In the genomic region with DNA sequence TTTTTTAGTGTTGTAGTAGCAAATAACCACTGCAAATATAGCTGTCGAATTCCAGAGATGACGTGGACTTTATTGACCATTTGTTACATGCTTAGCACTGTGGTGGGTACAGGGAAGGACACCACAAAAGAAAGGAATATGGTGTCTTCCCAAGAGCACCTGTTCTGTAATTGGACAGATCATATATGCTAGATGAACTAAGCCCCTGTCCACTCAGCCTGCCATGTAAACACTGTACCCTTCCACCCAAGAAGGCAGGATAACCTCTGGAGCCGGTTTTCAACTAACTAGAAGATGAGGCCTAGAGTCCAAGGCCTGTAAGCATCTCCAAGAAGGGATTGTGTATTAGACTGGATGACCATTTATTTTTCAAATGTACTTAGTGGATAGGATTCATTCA, we compare ENCODE assay signal across 18 cellular contexts. TPM values are rescaled to one million over a fixed set of nuclear protein-coding genes. Genes with fewer than 3 reads are reported as not detected.
DNase-seq lines count a peak whose midpoint lies in the region; ATAC-seq and TF ChIP-seq lines count a peak whose summit lies in the region.
"Had no signal": no experiment of that assay in that cellular context is flagged by ENCODE, and none has a peak within 500 bp of the region (broad histone marks: within the 10 kb centered on the region; RNA-seq: fewer than 3 reads in every experiment).

No MANE protein-coding gene starts in this region.

- H3K27me3 Mint-ChIP-seq in activated CD8-positive, alpha-beta T cell treated with anti-CD3 and anti-CD28 coated beads for 36 hours, result no peaks in the 10 kb centered on the region
- no peaks in the 10 kb centered on the region for H3K27me3 Mint-ChIP-seq in activated CD8-positive, alpha-beta T cell treated with anti-CD3 and anti-CD28 coated beads, Interleukin-2, amount 10 ng/mL, durations not matched to agents 7 days and 5 days (ENCODE audit: low read depth)
- H3K27me3 Mint-ChIP-seq in CD8-positive, alpha-beta memory T cell, result no peaks in the 10 kb centered on the region
- no peaks in the 10 kb centered on the region for H3K27me3 Mint-ChIP-seq in memory B cell

- no peak for ATAC-seq in activated CD8-positive, alpha-beta T cell treated with anti-CD3 and anti-CD28 coated beads for 36 hours
- ATAC-seq in activated CD8-positive, alpha-beta T cell treated with anti-CD3 and anti-CD28 coated beads, Interleukin-2, amount 10 ng/mL, durations not matched to agents 7 days and 5 days, result no peak
- ATAC-seq in memory B cell (ENCODE audit: low read depth), result no peak
- ATAC-seq in HG02623 (IDR thresholded peaks at IDR 0.05; ENCODE audit: unreplicated experiment), result no peak
- ATAC-seq: Right ventricle myocardium inferior had no signal

- H3K27ac ChIP-seq in A673 (ENCODE audit: low read depth, low read length, poor library complexity, severe bottlenecking), result peak overlapping the region; percentile 68
- H3K27ac ChIP-seq in CD8-positive, alpha-beta memory T cell (ENCODE audit: low read depth, low read length), result no peak overlapping the region
- H3K27ac ChIP-seq: BLaER1, KMS-11 had no signal

- BruUV-seq in A673 (replicated peaks; lab: Mats Ljungman, UMichigan), result no TSS peak

- no peaks in the 10 kb centered on the region for H3K27me3 ChIP-seq in A673 (replicated peaks; ENCODE audit: insufficient read depth, low read depth, low read length, poor library complexity)
- H3K27me3 ChIP-seq in CD8-positive, alpha-beta memory T cell (ENCODE audit: insufficient read depth, low read length, poor library complexity, severe bottlenecking), result no peaks in the 10 kb centered on the region
- H3K27me3 ChIP-seq: BLaER1 had no signal

- peaks cover 32% of the 10 kb centered on the region for H3K4me1 Mint-ChIP-seq in activated CD8-positive, alpha-beta T cell treated with anti-CD3 and anti-CD28 coated beads for 36 hours (ENCODE audit: low read depth)
- peaks cover 15% of the 10 kb centered on the region for H3K4me1 Mint-ChIP-seq in activated CD8-positive, alpha-beta T cell treated with anti-CD3 and anti-CD28 coated beads, Interleukin-2, amount 10 ng/mL, durations not matched to agents 7 days and 5 days (ENCODE audit: low read depth)
- peaks cover 31 to 49% (median 45%) of the 10 kb centered on the region in 3 donors for H3K4me1 Mint-ChIP-seq in CD8-positive, alpha-beta memory T cell
- no peaks in the 10 kb centered on the region for H3K4me1 Mint-ChIP-seq in memory B cell

- POLR2A ChIA-PET in activated CD8-positive, alpha-beta T cell treated with anti-CD3 and anti-CD28 coated beads for 36 hours (lab: Charles Lee), result no interaction called here
- POLR2A ChIA-PET in activated CD8-positive, alpha-beta T cell treated with anti-CD3 and anti-CD28 coated beads, Interleukin-2, amount 10 ng/mL, durations not matched to agents 7 days and 5 days (lab: Charles Lee), result no interaction called here
- POLR2A ChIA-PET in A673 (lab: Charles Lee; ENCODE audit: low non-redundant PET), result no interaction called here
- POLR2A ChIA-PET in CD8-positive, alpha-beta memory T cell (lab: Charles Lee), result no interaction called here

- peaks cover 15% of the 10 kb centered on the region for H3K36me3 ChIP-seq in A673 (ENCODE audit: insufficient read depth, low read length, poor library complexity, severe bottlenecking)
- H3K36me3 ChIP-seq in CD8-positive, alpha-beta memory T cell (ENCODE audit: insufficient read depth, low read length), result peaks cover 20% of the 10 kb centered on the region

- intact Hi-C loops in activated CD8-positive, alpha-beta T cell treated with anti-CD3 and anti-CD28 coated beads for 36 hours (cut with micrococcal nuclease), result no loop called here
- intact Hi-C loops in A673 (cut with micrococcal nuclease; ENCODE audit: unreplicated experiment), result no loop called here

- no peak for TF ChIP-seq CTCF in activated CD8-positive, alpha-beta T cell treated with anti-CD3 and anti-CD28 coated beads for 36 hours (IDR thresholded peaks at IDR 0.05)
- TF ChIP-seq CTCF in A673 (conservative IDR thresholded peaks at IDR 0.05; ENCODE audit: low read depth, low read length), result no peak

- no peaks in the 10 kb centered on the region for H3K9me3 Mint-ChIP-seq in activated CD8-positive, alpha-beta T cell treated with anti-CD3 and anti-CD28 coated beads for 36 hours
- H3K9me3 Mint-ChIP-seq in activated CD8-positive, alpha-beta T cell treated with anti-CD3 and anti-CD28 coated beads, Interleukin-2, amount 10 ng/mL, durations not matched to agents 7 days and 5 days (ENCODE audit: insufficient read depth), result no peaks in the 10 kb centered on the region
- H3K9me3 Mint-ChIP-seq in CD8-positive, alpha-beta memory T cell, result no peaks in the 10 kb centered on the region
- no peaks in the 10 kb centered on the region for H3K9me3 Mint-ChIP-seq in memory B cell

- no peak overlapping the region for H3K4me3 Mint-ChIP-seq in activated CD8-positive, alpha-beta T cell treated with anti-CD3 and anti-CD28 coated beads for 36 hours
- no peak overlapping the region for H3K4me3 Mint-ChIP-seq in activated CD8-positive, alpha-beta T cell treated with anti-CD3 and anti-CD28 coated beads, Interleukin-2, amount 10 ng/mL, durations not matched to agents 7 days and 5 days
- H3K4me3 Mint-ChIP-seq in CD8-positive, alpha-beta memory T cell, result no peak overlapping the region
- H3K4me3 Mint-ChIP-seq in memory B cell, result no peak overlapping the region

- in situ Hi-C loops in G401 (cut with HindIII; ENCODE audit: low sequenced_read_pairs), result no loop called here

- H3K4me1 ChIP-seq in A673 (ENCODE audit: insufficient read depth, low read length, poor library complexity, severe bottlenecking), result peaks cover 55% of the 10 kb centered on the region
- H3K4me1 ChIP-seq in CD8-positive, alpha-beta memory T cell (ENCODE audit: insufficient read depth, low read length), result no peaks in the 10 kb centered on the region
- H3K4me1 ChIP-seq: BLaER1 had no signal

- H3K27ac Mint-ChIP-seq in activated CD8-positive, alpha-beta T cell treated with anti-CD3 and anti-CD28 coated beads for 36 hours, result peak overlapping the region; percentile 59
- H3K27ac Mint-ChIP-seq in activated CD8-positive, alpha-beta T cell treated with anti-CD3 and anti-CD28 coated beads, Interleukin-2, amount 10 ng/mL, durations not matched to agents 7 days and 5 days, result no peak overlapping the region
- H3K27ac Mint-ChIP-seq in CD8-positive, alpha-beta memory T cell, result peak overlapping the region in 6 of 8 donors; percentile 39 to 81 (median 64)
- H3K27ac Mint-ChIP-seq in memory B cell, result peak overlapping the region; percentile 67

- CTCF ChIA-PET in activated CD8-positive, alpha-beta T cell treated with anti-CD3 and anti-CD28 coated beads for 36 hours (lab: Charles Lee), result interaction anchor here (0.9 to 1.3 kb wide), 2 partner anchors 12 to 145 kb away, joined by 4 read pairs; no protein-coding TSS in a partner anchor
- CTCF ChIA-PET in activated CD8-positive, alpha-beta T cell treated with anti-CD3 and anti-CD28 coated beads, Interleukin-2, amount 10 ng/mL, durations not matched to agents 7 days and 5 days (lab: Charles Lee), result interaction anchor here (1.0 kb wide), 1 partner anchor 35 kb away, joined by 3 read pairs; no protein-coding TSS in a partner anchor
- CTCF ChIA-PET in A673 (lab: Charles Lee), result no interaction called here
- CTCF ChIA-PET in CD8-positive, alpha-beta memory T cell (lab: Charles Lee), result no interaction called here

- H3K36me3 Mint-ChIP-seq in activated CD8-positive, alpha-beta T cell treated with anti-CD3 and anti-CD28 coated beads for 36 hours (ENCODE audit: low read depth), result peaks cover 30% of the 10 kb centered on the region
- H3K36me3 Mint-ChIP-seq in activated CD8-positive, alpha-beta T cell treated with anti-CD3 and anti-CD28 coated beads, Interleukin-2, amount 10 ng/mL, durations not matched to agents 7 days and 5 days (ENCODE audit: low read depth), result peaks cover 44% of the 10 kb centered on the region
- peaks cover 5 to 77% (median 16%) of the 10 kb centered on the region in 3 donors for H3K36me3 Mint-ChIP-seq in CD8-positive, alpha-beta memory T cell
- peaks cover 22% of the 10 kb centered on the region for H3K36me3 Mint-ChIP-seq in memory B cell

- H3K9me3 ChIP-seq in A673 (ENCODE audit: low read depth, low read length, poor library complexity, severe bottlenecking), result no peaks in the 10 kb centered on the region
- no peaks in the 10 kb centered on the region for H3K9me3 ChIP-seq in CD8-positive, alpha-beta memory T cell (ENCODE audit: low read length)
- H3K9me3 ChIP-seq: BLaER1 had no signal

- H3K4me3 ChIP-seq in A673 (ENCODE audit: low read depth, low read length, poor library complexity, severe bottlenecking), result no peak overlapping the region
- H3K4me3 ChIP-seq in CD8-positive, alpha-beta memory T cell (ENCODE audit: low read length), result no peak overlapping the region
- H3K4me3 ChIP-seq: BLaER1 had no signal

- DNase-seq in activated CD8-positive, alpha-beta T cell treated with anti-CD3 and anti-CD28 coated beads for 36 hours, result no peak
- no peak for DNase-seq in activated CD8-positive, alpha-beta T cell treated with anti-CD3 and anti-CD28 coated beads, Interleukin-2, amount 10 ng/mL, durations not matched to agents 7 days and 5 days
- DNase-seq in A673 (ENCODE audit: low spot score) (no peak), memory B cell (ENCODE audit: low spot score in 2 of 2) (no peak), amniotic stem cell (lab: John Stamatoyannopoulos, UW) (no peak), G401 (ENCODE audit: low spot score) (no peak)
- no peak for DNase-seq in CD8-positive, alpha-beta memory T cell
- DNase-seq: DMS79; NCI-H1417; NCI-H187; NCI-H2107; NCI-H510A; NCI-H748 treated with DMSO at 0.1 percent for 48 hours; NK-92 treated with Interleukin-12 subunit alpha and Interleukin-12 subunit beta, amount 100 ng/mL, for 24 hours had no signal

RNA-seq across cellular contexts. Expression of a gene that starts 44.1 kb away (rescaled TPM):
- 100 to 1,000 TPM; 113 to 115 TPM for total RNA-seq in activated CD8-positive, alpha-beta T cell treated with anti-CD3 and anti-CD28 coated beads for 36 hours
- 100 to 1,000 TPM; 102 to 109 TPM for total RNA-seq in activated CD8-positive, alpha-beta T cell treated with anti-CD3 and anti-CD28 coated beads, Interleukin-2, amount 10 ng/mL, durations not matched to agents 7 days and 5 days
- 85.2 and 85.4 TPM in 2 replicates for total RNA-seq in A673 (2021)
- total RNA-seq in CD8-positive, alpha-beta memory T cell, result 100 to 1,000 TPM in 1 of 2 experiments, 10 to 100 TPM in 1; 99.8 to 100 TPM
- 172 TPM for polyA plus RNA-seq in CD8-positive, alpha-beta memory T cell
- total RNA-seq in G401 (2014; rRNA removed; shearing (Covaris generic)), result 258 and 299 TPM in 2 replicates

Comparison
In these comparisons a context has a peak if more than half of its experiments do, and no peak if none do; other contexts are left out.
1. CTCF ChIA-PET loops: an anchor here in activated CD8-positive, alpha-beta T cell treated with anti-CD3 and anti-CD28 coated beads for 36 hours (0.9 to 1.3 kb wide) and activated CD8-positive, alpha-beta T cell treated with anti-CD3 and anti-CD28 coated beads, Interleukin-2, amount 10 ng/mL, durations not matched to agents 7 days and 5 days (1.0 kb wide); none called in A673 and CD8-positive, alpha-beta memory T cell.